ENCODE assay signal across 33 cellular contexts in genomic region chr7:42614636-42615035, GRCh38.
"Had no signal": no experiment of that assay in that cellular context is flagged by ENCODE, and none has a peak within 500 bp of the region (broad histone marks: within the 10 kb centered on the region; RNA-seq: fewer than 3 reads in every experiment).

No MANE protein-coding gene starts in this region.

- H3K27me3 ChIP-seq: ascending aorta, esophagus squamous epithelium, gastrocnemius medialis, heart left ventricle had no signal

- H3K36me3 Mint-ChIP-seq: activated CD4-positive, alpha-beta memory T cell treated with anti-CD3 and anti-CD28 coated beads for 36 hours; activated naive CD4-positive, alpha-beta T cell treated with anti-CD3 and anti-CD28 coated beads, Interleukin-2, amount 10 ng/mL, durations not matched to agents 7 days and 5 days; activated naive CD4-positive, alpha-beta T cell treated with anti-CD3 and anti-CD28 coated beads, Interleukin-2, amount 50 U/mL, for 72 hours; activated naive CD8-positive, alpha-beta T cell treated with anti-CD3 and anti-CD28 coated beads, Interleukin-2, amount 10 ng/mL, durations not matched to agents 7 days and 5 days; brain had no signal

- ATAC-seq: activated CD4-positive, CD25-positive, alpha-beta regulatory T cell treated with anti-CD3 and anti-CD28 coated beads, Interleukin-2, amount 50 U/mL, for 24 hours; activated CD8-positive, alpha-beta T cell treated with anti-CD3 and anti-CD28 coated beads, Interleukin-2, amount 10 ng/mL, durations not matched to agents 7 days and 5 days; activated naive CD4-positive, alpha-beta T cell treated with anti-CD3 and anti-CD28 coated beads, Interleukin-2, amount 50 U/mL, for 72 hours; activated T-cell treated with anti-CD3 and anti-CD28 coated beads, Interleukin-2, amount 50 U/mL, for 72 hours; effector memory CD8-positive, alpha-beta T cell; gastrocnemius medialis; heart left ventricle; T-helper 17 cell had no signal

- H3K4me3 Mint-ChIP-seq: activated B cell treated with CpG ODN at 0.5 μM for 24 hours; activated CD4-positive, alpha-beta memory T cell treated with anti-CD3 and anti-CD28 coated beads for 36 hours; activated CD4-positive, alpha-beta T cell treated with anti-CD3 and anti-CD28 coated beads, Interleukin-2, amount 10 ng/mL, durations not matched to agents 24 days and 14 days; activated CD8-positive, alpha-beta T cell treated with anti-CD3 and anti-CD28 coated beads, Interleukin-2, amount 10 ng/mL, durations not matched to agents 7 days and 5 days; activated naive CD4-positive, alpha-beta T cell treated with anti-CD3 and anti-CD28 coated beads, Interleukin-2, amount 10 ng/mL, durations not matched to agents 7 days and 5 days; activated naive CD8-positive, alpha-beta T cell treated with anti-CD3 and anti-CD28 coated beads, Interleukin-2, amount 10 ng/mL, durations not matched to agents 7 days and 5 days; activated T-cell treated with anti-CD3 and anti-CD28 coated beads, Interleukin-2, amount 50 U/mL, for 24 hours; activated T-cell treated with anti-CD3 and anti-CD28 coated beads, Interleukin-2, amount 50 U/mL, for 72 hours; brain; effector memory CD8-positive, alpha-beta T cell; T-helper 17 cell; T-helper 2 cell treated with Interferon-gamma antibody and Interleukin-4, amounts not matched to agents 5 μg/mL and 100 μg/mL, for 36 hours had no signal

- H3K27me3 Mint-ChIP-seq: activated B cell treated with CpG ODN at 0.5 μM for 24 hours; activated CD4-positive, alpha-beta memory T cell treated with anti-CD3 and anti-CD28 coated beads for 36 hours; activated CD4-positive, alpha-beta T cell treated with anti-CD3 and anti-CD28 coated beads, Interleukin-2, amount 10 ng/mL, durations not matched to agents 24 days and 14 days; activated naive CD4-positive, alpha-beta T cell treated with anti-CD3 and anti-CD28 coated beads, Interleukin-2, amount 10 ng/mL, durations not matched to agents 7 days and 5 days; activated naive CD8-positive, alpha-beta T cell treated with anti-CD3 and anti-CD28 coated beads, Interleukin-2, amount 10 ng/mL, durations not matched to agents 7 days and 5 days; activated T-cell treated with anti-CD3 and anti-CD28 coated beads, Interleukin-2, amount 50 U/mL, for 24 hours; brain; T-helper 17 cell had no signal

- H3K36me3 ChIP-seq: ascending aorta, esophagus squamous epithelium, gastrocnemius medialis, heart left ventricle, WERI-Rb-1 had no signal

- H3K4me1 Mint-ChIP-seq: activated B cell treated with CpG ODN at 0.5 μM for 24 hours; activated CD4-positive, alpha-beta T cell treated with anti-CD3 and anti-CD28 coated beads, Interleukin-2, amount 10 ng/mL, durations not matched to agents 24 days and 14 days; activated naive CD4-positive, alpha-beta T cell treated with anti-CD3 and anti-CD28 coated beads, Interleukin-2, amount 10 ng/mL, durations not matched to agents 7 days and 5 days; activated naive CD8-positive, alpha-beta T cell treated with anti-CD3 and anti-CD28 coated beads, Interleukin-2, amount 10 ng/mL, durations not matched to agents 7 days and 5 days; T-helper 17 cell had no signal

- H3K9me3 Mint-ChIP-seq: activated B cell treated with CpG ODN at 0.5 μM for 24 hours; activated CD4-positive, alpha-beta memory T cell treated with anti-CD3 and anti-CD28 coated beads for 36 hours; activated CD4-positive, alpha-beta T cell treated with anti-CD3 and anti-CD28 coated beads, Interleukin-2, amount 10 ng/mL, durations not matched to agents 24 days and 14 days; activated naive CD4-positive, alpha-beta T cell treated with anti-CD3 and anti-CD28 coated beads, Interleukin-2, amount 10 ng/mL, durations not matched to agents 7 days and 5 days; activated naive CD4-positive, alpha-beta T cell treated with anti-CD3 and anti-CD28 coated beads, Interleukin-2, amount 50 U/mL, for 72 hours; activated naive CD8-positive, alpha-beta T cell treated with anti-CD3 and anti-CD28 coated beads, Interleukin-2, amount 10 ng/mL, durations not matched to agents 7 days and 5 days; activated T-cell treated with anti-CD3 and anti-CD28 coated beads, Interleukin-2, amount 50 U/mL, for 24 hours; T-helper 2 cell treated with Interferon-gamma antibody and Interleukin-4, amounts not matched to agents 5 μg/mL and 100 μg/mL, for 36 hours had no signal

- H3K4me1 ChIP-seq: gastrocnemius medialis had no signal

- H3K27ac Mint-ChIP-seq: activated B cell treated with CpG ODN at 0.5 μM for 24 hours; activated CD4-positive, alpha-beta memory T cell treated with anti-CD3 and anti-CD28 coated beads for 36 hours; activated CD4-positive, alpha-beta T cell treated with anti-CD3 and anti-CD28 coated beads, Interleukin-2, amount 10 ng/mL, durations not matched to agents 24 days and 14 days; activated CD8-positive, alpha-beta T cell treated with anti-CD3 and anti-CD28 coated beads, Interleukin-2, amount 10 ng/mL, durations not matched to agents 7 days and 5 days; activated naive CD4-positive, alpha-beta T cell treated with anti-CD3 and anti-CD28 coated beads, Interleukin-2, amount 10 ng/mL, durations not matched to agents 7 days and 5 days; activated naive CD4-positive, alpha-beta T cell treated with anti-CD3 and anti-CD28 coated beads, Interleukin-2, amount 50 U/mL, for 72 hours; activated naive CD8-positive, alpha-beta T cell treated with anti-CD3 and anti-CD28 coated beads, Interleukin-2, amount 10 ng/mL, durations not matched to agents 7 days and 5 days; activated T-cell treated with anti-CD3 and anti-CD28 coated beads, Interleukin-2, amount 50 U/mL, for 24 hours; activated T-cell treated with anti-CD3 and anti-CD28 coated beads, Interleukin-2, amount 50 U/mL, for 72 hours; brain; effector memory CD8-positive, alpha-beta T cell; T-helper 17 cell; T-helper 2 cell treated with Interferon-gamma antibody and Interleukin-4, amounts not matched to agents 5 μg/mL and 100 μg/mL, for 36 hours had no signal

- FAIRE-seq: colon had no signal

- H3K9me3 ChIP-seq: ascending aorta, esophagus squamous epithelium, gastrocnemius medialis, heart left ventricle had no signal

- DNase-seq: activated B cell treated with CpG ODN at 0.5 μM for 24 hours; activated CD4-positive, alpha-beta memory T cell treated with anti-CD3 and anti-CD28 coated beads for 36 hours; activated CD4-positive, alpha-beta T cell treated with anti-CD3 and anti-CD28 coated beads, Interleukin-2, amount 10 ng/mL, durations not matched to agents 24 days and 14 days; activated CD8-positive, alpha-beta memory T cell treated with anti-CD3 and anti-CD28 coated beads, Interleukin-2, amount 50 U/mL, for 48 hours; activated CD8-positive, alpha-beta T cell treated with anti-CD3 and anti-CD28 coated beads, Interleukin-2, amount 10 ng/mL, durations not matched to agents 7 days and 5 days; activated gamma-delta T cell; activated naive CD4-positive, alpha-beta T cell; activated naive CD4-positive, alpha-beta T cell treated with anti-CD3 and anti-CD28 coated beads, Interleukin-2, amount 10 ng/mL, durations not matched to agents 7 days and 5 days; activated naive CD8-positive, alpha-beta T cell treated with anti-CD3 and anti-CD28 coated beads, Interleukin-2, amount 10 ng/mL, durations not matched to agents 7 days and 5 days; activated T-cell treated with anti-CD3 and anti-CD28 coated beads for 4 hours; activated T-cell treated with anti-CD3 and anti-CD28 coated beads, Interleukin-2, amount 50 U/mL, for 24 hours; activated T-cell treated with anti-CD3 and anti-CD28 coated beads, Interleukin-2, amount 50 U/mL, for 72 hours; caudate nucleus; cortex of kidney; dermis blood vessel endothelial cell; effector CD4-positive, alpha-beta T cell; effector memory CD8-positive, alpha-beta T cell; esophagus squamous epithelium; foreskin fibroblast; gastrocnemius medialis; glutamatergic neuron; heart left ventricle; T-helper 1 cell; T-helper 17 cell; T1000; WERI-Rb-1 had no signal

- H3K27ac ChIP-seq: ascending aorta, epithelial cell of prostate, esophagus squamous epithelium, gastrocnemius medialis, heart left ventricle, WERI-Rb-1 had no signal

- H3K4me3 ChIP-seq: ascending aorta, esophagus squamous epithelium, gastrocnemius medialis, heart left ventricle had no signal
